ENCODE assay signal across 13 cellular contexts in the genomic region with DNA sequence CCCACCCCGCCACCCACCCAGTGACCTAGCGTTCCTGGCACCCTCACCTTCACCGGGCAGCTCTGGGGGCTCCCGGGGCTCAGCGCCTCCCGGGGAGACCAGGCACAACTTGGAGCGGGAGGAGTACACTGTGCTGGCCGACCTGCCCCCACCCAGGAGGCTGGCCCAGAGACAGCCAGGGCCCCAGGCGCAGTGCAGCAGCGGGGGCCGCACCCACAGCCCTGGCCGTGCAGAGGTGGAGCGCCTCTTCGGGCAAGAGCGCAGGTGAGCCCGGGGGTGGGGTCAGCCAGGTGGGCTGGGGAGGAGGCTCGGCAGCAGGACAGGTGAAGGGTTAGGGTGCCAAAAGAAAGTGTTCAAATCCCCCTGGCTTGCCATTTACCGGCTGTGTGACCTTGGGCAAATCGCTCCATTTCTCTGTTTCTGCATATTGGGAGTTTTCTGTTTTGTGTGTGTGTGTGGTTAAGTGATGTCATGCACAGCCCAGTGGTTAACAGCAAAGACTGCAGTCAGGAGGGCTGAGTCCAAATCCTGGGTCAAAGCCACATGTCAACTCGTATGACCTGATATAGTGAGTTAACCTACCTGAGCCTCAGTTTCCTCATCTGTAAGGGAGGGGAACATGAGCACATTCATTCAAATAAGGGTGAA. TPM values are rescaled to one million over a fixed set of nuclear protein-coding genes. Genes with fewer than 3 reads are reported as not detected.
DNase-seq lines count a peak whose midpoint lies in the region; ATAC-seq and TF ChIP-seq lines count a peak whose summit lies in the region.
"Had no signal": no experiment of that assay in that cellular context is flagged by ENCODE, and none has a peak within 500 bp of the region (broad histone marks: within the 10 kb centered on the region; RNA-seq: fewer than 3 reads in every experiment).

No MANE protein-coding gene starts in this region.

- no peaks in the 10 kb centered on the region for H3K9me3 Mint-ChIP-seq in activated naive CD8-positive, alpha-beta T cell treated with anti-CD3 and anti-CD28 coated beads, Interleukin-2, amount 10 ng/mL, durations not matched to agents 7 days and 5 days
- no peaks in the 10 kb centered on the region for H3K9me3 Mint-ChIP-seq in activated naive CD8-positive, alpha-beta T cell treated with anti-CD3 and anti-CD28 coated beads for 36 hours
- no peaks in the 10 kb centered on the region for H3K9me3 Mint-ChIP-seq in type B pancreatic cell
- H3K9me3 Mint-ChIP-seq in activated naive CD4-positive, alpha-beta T cell treated with anti-CD3 and anti-CD28 coated beads for 36 hours: no peaks in the 10 kb centered on the region

- 80 to 82% methylated on average over 13 to 20 of the region's 20 CpGs for WGBS in testis, 2 donors

- no peaks in the 10 kb centered on the region for H3K27me3 Mint-ChIP-seq in activated naive CD8-positive, alpha-beta T cell treated with anti-CD3 and anti-CD28 coated beads, Interleukin-2, amount 10 ng/mL, durations not matched to agents 7 days and 5 days
- no peaks in the 10 kb centered on the region for H3K27me3 Mint-ChIP-seq in activated naive CD8-positive, alpha-beta T cell treated with anti-CD3 and anti-CD28 coated beads for 36 hours
- H3K27me3 Mint-ChIP-seq in type B pancreatic cell: no peaks in the 10 kb centered on the region
- H3K27me3 Mint-ChIP-seq in activated naive CD4-positive, alpha-beta T cell treated with anti-CD3 and anti-CD28 coated beads for 36 hours (ENCODE audit: low read depth): no peaks in the 10 kb centered on the region

- no peak overlapping the region for H3K4me3 ChIP-seq in testis
- H3K4me3 ChIP-seq: coronary artery, uterus had no signal

- no peak overlapping the region for H3K4me3 Mint-ChIP-seq in activated naive CD8-positive, alpha-beta T cell treated with anti-CD3 and anti-CD28 coated beads, Interleukin-2, amount 10 ng/mL, durations not matched to agents 7 days and 5 days
- no peak overlapping the region for H3K4me3 Mint-ChIP-seq in activated naive CD8-positive, alpha-beta T cell treated with anti-CD3 and anti-CD28 coated beads for 36 hours
- H3K4me3 Mint-ChIP-seq in type B pancreatic cell: no peak overlapping the region
- no peak overlapping the region for H3K4me3 Mint-ChIP-seq in activated naive CD4-positive, alpha-beta T cell treated with anti-CD3 and anti-CD28 coated beads for 36 hours

- H3K36me3 ChIP-seq in testis (ENCODE audit: low read depth, missing control alignments): no peaks in the 10 kb centered on the region
- H3K36me3 ChIP-seq: uterus had no signal

- H3K36me3 Mint-ChIP-seq in activated naive CD8-positive, alpha-beta T cell treated with anti-CD3 and anti-CD28 coated beads, Interleukin-2, amount 10 ng/mL, durations not matched to agents 7 days and 5 days: no peaks in the 10 kb centered on the region
- no peaks in the 10 kb centered on the region for H3K36me3 Mint-ChIP-seq in activated naive CD8-positive, alpha-beta T cell treated with anti-CD3 and anti-CD28 coated beads for 36 hours
- H3K36me3 Mint-ChIP-seq in type B pancreatic cell: peaks cover 7% of the 10 kb centered on the region
- H3K36me3 Mint-ChIP-seq in activated naive CD4-positive, alpha-beta T cell treated with anti-CD3 and anti-CD28 coated beads for 36 hours (ENCODE audit: low read depth): no peaks in the 10 kb centered on the region

- ATAC-seq in activated naive CD8-positive, alpha-beta T cell treated with anti-CD3 and anti-CD28 coated beads, Interleukin-2, amount 10 ng/mL, durations not matched to agents 7 days and 5 days (ENCODE audit: low read depth): peak; percentile 58
- no peak for ATAC-seq in HG03432 (IDR thresholded peaks at IDR 0.05; ENCODE audit: unreplicated experiment)

- DNase-seq in activated naive CD8-positive, alpha-beta T cell treated with anti-CD3 and anti-CD28 coated beads, Interleukin-2, amount 10 ng/mL, durations not matched to agents 7 days and 5 days: no peak
- DNase-seq in activated naive CD8-positive, alpha-beta T cell treated with anti-CD3 and anti-CD28 coated beads for 36 hours: no peak
- peak; percentile 44 for DNase-seq in RPMI8226
- DNase-seq in fibroblast of gingiva (ENCODE audit: low read depth): peak; percentile 31
- no peak for DNase-seq in type B pancreatic cell (ENCODE audit: extremely low spot score, unreplicated experiment)
- no peak for DNase-seq in activated naive CD4-positive, alpha-beta T cell treated with anti-CD3 and anti-CD28 coated beads for 36 hours
- no peak for DNase-seq in testis
- DNase-seq: activated T-cell treated with anti-CD3 and anti-CD28 coated beads, Interleukin-2, amount 50 U/mL, for 48 hours; NCI-H1436; nucleus accumbens; uterus had no signal

- no peaks in the 10 kb centered on the region for H3K27me3 ChIP-seq in testis
- H3K27me3 ChIP-seq: uterus had no signal

- POLR2A ChIA-PET in activated naive CD8-positive, alpha-beta T cell treated with anti-CD3 and anti-CD28 coated beads, Interleukin-2, amount 10 ng/mL, durations not matched to agents 7 days and 5 days (lab: Charles Lee): no interaction called here

- peaks cover 4% of the 10 kb centered on the region for H3K4me1 Mint-ChIP-seq in activated naive CD8-positive, alpha-beta T cell treated with anti-CD3 and anti-CD28 coated beads, Interleukin-2, amount 10 ng/mL, durations not matched to agents 7 days and 5 days
- H3K4me1 Mint-ChIP-seq in activated naive CD8-positive, alpha-beta T cell treated with anti-CD3 and anti-CD28 coated beads for 36 hours: peaks cover 2% of the 10 kb centered on the region
- H3K4me1 Mint-ChIP-seq in type B pancreatic cell (ENCODE audit: unreplicated experiment): no peaks in the 10 kb centered on the region
- H3K4me1 Mint-ChIP-seq in activated naive CD4-positive, alpha-beta T cell treated with anti-CD3 and anti-CD28 coated beads for 36 hours (ENCODE audit: low read depth): peaks cover 2% of the 10 kb centered on the region

- peaks cover 8% of the 10 kb centered on the region for H3K4me1 ChIP-seq in testis

- H3K27ac Mint-ChIP-seq in activated naive CD8-positive, alpha-beta T cell treated with anti-CD3 and anti-CD28 coated beads, Interleukin-2, amount 10 ng/mL, durations not matched to agents 7 days and 5 days: no peak overlapping the region
- no peak overlapping the region for H3K27ac Mint-ChIP-seq in activated naive CD8-positive, alpha-beta T cell treated with anti-CD3 and anti-CD28 coated beads for 36 hours
- H3K27ac Mint-ChIP-seq in type B pancreatic cell: no peak overlapping the region
- H3K27ac Mint-ChIP-seq in activated naive CD4-positive, alpha-beta T cell treated with anti-CD3 and anti-CD28 coated beads for 36 hours: no peak overlapping the region

- CTCF ChIA-PET in activated naive CD4-positive, alpha-beta T cell treated with anti-CD3 and anti-CD28 coated beads for 36 hours (lab: Charles Lee): no interaction called here

- TF ChIP-seq CTCF in type B pancreatic cell (conservative IDR thresholded peaks at IDR 0.05): peak; percentile 20
- peak in 1 of 3 experiments; percentile 19 for TF ChIP-seq CTCF in testis (IDR thresholded peaks at IDR 0.05)

- no peaks in the 10 kb centered on the region for H3K9me3 ChIP-seq in testis
- H3K9me3 ChIP-seq: uterus had no signal

- no peak for TF ChIP-seq POLR2A in testis (IDR thresholded peaks at IDR 0.05)

- no peak overlapping the region for H3K27ac ChIP-seq in testis
- H3K27ac ChIP-seq: coronary artery had no signal

- intact Hi-C loops in activated naive CD4-positive, alpha-beta T cell treated with anti-CD3 and anti-CD28 coated beads for 36 hours (cut with micrococcal nuclease): no loop called here
- intact Hi-C loops in testis (cut with DNase I; ENCODE audit: low total_unique reads): no loop called here

RNA-seq across cellular contexts. Expression of a gene that starts 29.5 kb away (rescaled TPM):
- total RNA-seq in activated naive CD8-positive, alpha-beta T cell treated with anti-CD3 and anti-CD28 coated beads, Interleukin-2, amount 10 ng/mL, durations not matched to agents 7 days and 5 days: 10 to 100 TPM; 41.4 to 44.4 TPM
- 10 to 100 TPM; 19.7 to 20.8 TPM for total RNA-seq in activated naive CD8-positive, alpha-beta T cell treated with anti-CD3 and anti-CD28 coated beads for 36 hours
- total RNA-seq in type B pancreatic cell (ENCODE audit: low replicate concordance): 42.9 and 47.0 TPM in 2 replicates
- total RNA-seq in activated naive CD4-positive, alpha-beta T cell treated with anti-CD3 and anti-CD28 coated beads for 36 hours: 10 to 100 TPM; 17.5 to 18.8 TPM
- 10 to 100 TPM; 74.0 to 80.2 TPM for total RNA-seq in testis
- 52.9 TPM for polyA plus RNA-seq in testis (ENCODE audit: insufficient read depth, low read depth, low replicate concordance)

RNA-seq across cellular contexts. Expression of a gene that starts 40.2 kb away (rescaled TPM):
- 10 to 100 TPM; 42.8 to 50.4 TPM for total RNA-seq in activated naive CD8-positive, alpha-beta T cell treated with anti-CD3 and anti-CD28 coated beads, Interleukin-2, amount 10 ng/mL, durations not matched to agents 7 days and 5 days
- total RNA-seq in activated naive CD8-positive, alpha-beta T cell treated with anti-CD3 and anti-CD28 coated beads for 36 hours: 10 to 100 TPM; 50.0 to 50.8 TPM
- total RNA-seq in type B pancreatic cell (ENCODE audit: low replicate concordance): 18.5 and 23.9 TPM in 2 replicates
- total RNA-seq in activated naive CD4-positive, alpha-beta T cell treated with anti-CD3 and anti-CD28 coated beads for 36 hours: 10 to 100 TPM; 26.7 to 30.4 TPM
- total RNA-seq in testis: 10 to 100 TPM; 46.6 to 51.2 TPM
- 76.2 TPM for polyA plus RNA-seq in testis (ENCODE audit: insufficient read depth, low read depth, low replicate concordance)

RNA-seq across cellular contexts. Expression of a gene that starts 50.9 kb away (rescaled TPM):
- total RNA-seq in activated naive CD8-positive, alpha-beta T cell treated with anti-CD3 and anti-CD28 coated beads, Interleukin-2, amount 10 ng/mL, durations not matched to agents 7 days and 5 days: 1,000 to 10,000 TPM; 1,082 to 1,187 TPM
- 100 to 1,000 TPM; 166 to 171 TPM for total RNA-seq in activated naive CD8-positive, alpha-beta T cell treated with anti-CD3 and anti-CD28 coated beads for 36 hours
- total RNA-seq in type B pancreatic cell (ENCODE audit: low replicate concordance) (1.8 and 235 TPM in 2 replicates), testis (100 to 1,000 TPM; 466 to 960 TPM)
- 10 to 100 TPM; 62.7 to 70.2 TPM for total RNA-seq in activated naive CD4-positive, alpha-beta T cell treated with anti-CD3 and anti-CD28 coated beads for 36 hours
- polyA plus RNA-seq in testis (ENCODE audit: insufficient read depth, low read depth, low replicate concordance): 681 TPM

Comparison
In these comparisons a context has a peak if more than half of its experiments do, and no peak if none do; other contexts are left out.
1. DNase-seq: peak in RPMI8226 (single experiment) and fibroblast of gingiva (single experiment); none in activated naive CD8-positive, alpha-beta T cell treated with anti-CD3 and anti-CD28 coated beads, Interleukin-2, amount 10 ng/mL, durations not matched to agents 7 days and 5 days (single experiment), activated naive CD8-positive, alpha-beta T cell treated with anti-CD3 and anti-CD28 coated beads for 36 hours (single experiment), type B pancreatic cell (single experiment), activated naive CD4-positive, alpha-beta T cell treated with anti-CD3 and anti-CD28 coated beads for 36 hours (single experiment) and testis (single experiment).